In the genomic region with DNA sequence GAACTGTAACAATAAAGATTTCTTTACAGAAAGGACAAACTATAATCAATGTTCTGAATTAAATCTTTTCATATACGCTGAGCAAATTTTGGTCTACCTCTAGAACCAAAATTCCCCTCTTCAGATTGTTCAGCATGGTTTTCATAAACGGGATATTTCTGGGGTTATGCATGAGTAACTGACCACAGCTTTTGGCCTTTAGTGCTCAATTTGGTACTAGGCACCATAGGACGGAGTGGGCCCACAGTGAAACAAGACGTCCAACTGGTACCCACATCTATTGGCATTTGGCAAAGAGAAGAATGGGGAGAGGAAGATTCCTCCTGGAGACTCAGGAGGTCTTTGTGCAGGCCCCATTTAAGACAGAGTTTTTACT, we compare ENCODE assay signal across 24 cellular contexts.
DNase-seq lines count a peak whose midpoint lies in the region; ATAC-seq and TF ChIP-seq lines count a peak whose summit lies in the region.
"Had no signal": no experiment of that assay in that cellular context is flagged by ENCODE, and none has a peak within 500 bp of the region (broad histone marks: within the 10 kb centered on the region; RNA-seq: fewer than 3 reads in every experiment).

No MANE protein-coding gene starts in this region.

- peak overlapping the region in 6 of 8 donors; percentile 9 to 55 (median 35) for H3K27ac Mint-ChIP-seq in CD8-positive, alpha-beta memory T cell
- H3K27ac Mint-ChIP-seq: GM23338; stimulated activated naive B cell treated with anti-CD40 and anti-IgM and Interleukin-4, amounts not matched to agents 10 μg/mL and 1 μg/mL and 100 μg/mL, for 72 hours; T-cell had no signal

- H2BK120ac ChIP-seq in IMR-90 (ENCODE audit: low read depth, low read length), result no peak overlapping the region

- CTCF ChIA-PET in CD8-positive, alpha-beta memory T cell (lab: Charles Lee), result no interaction called here
- CTCF ChIA-PET in IMR-90 (lab: Yijun Ruan, JAX), result interaction anchor here (0.6 kb wide), 1 partner anchor 8 kb away, joined by 3 read pairs; no protein-coding TSS in a partner anchor

- no peaks in the 10 kb centered on the region; a peak in 1 of 4 replicates for H3K79me1 ChIP-seq in IMR-90 (ENCODE audit: low read depth in 1 of 2, low read length in 2 of 2)

- no peak overlapping the region for H4K8ac ChIP-seq in IMR-90 (ENCODE audit: low read depth in 2 of 2, low read length in 2 of 2)

- no peak overlapping the region for H3K4me2 ChIP-seq in IMR-90 (ENCODE audit: low read depth, low read length)
- H3K4me2 ChIP-seq in smooth muscle cell, result peak overlapping the region; percentile 65
- H3K4me2 ChIP-seq: GM23338 had no signal

- peaks cover 4% of the 10 kb centered on the region for H3K36me3 ChIP-seq in CD8-positive, alpha-beta memory T cell (ENCODE audit: insufficient read depth, low read length)
- H3K36me3 ChIP-seq in IMR-90 (ENCODE audit: control insufficient read depth, insufficient read depth, low read length) (peaks cover 4% of the 10 kb centered on the region), smooth muscle cell (ENCODE audit: low read depth) (no peaks in the 10 kb centered on the region)
- H3K36me3 ChIP-seq: breast epithelium, thyroid gland had no signal

- BruUV-seq in IMR-90 (replicated peaks; lab: Mats Ljungman, UMichigan), result no TSS peak

- in situ Hi-C loops in IMR-90 (cut with MboI; ENCODE audit: low sequenced_read_pairs), result no loop called here

- no peak overlapping the region; the same call in 1 of the 2 replicates for H4K5ac ChIP-seq in IMR-90 (ENCODE audit: low read depth, low read length)

- H4K91ac ChIP-seq in IMR-90 (ENCODE audit: insufficient read depth, low read depth, low read length), result no peak overlapping the region

- TF ChIP-seq POLR2A in IMR-90 (IDR thresholded peaks at IDR 0.05; ENCODE audit: low read depth, low read length), result no peak

- H3F3A ChIP-seq in smooth muscle cell (ENCODE audit: low read depth), result peaks cover 14% of the 10 kb centered on the region

- H3K27me3 ChIP-seq in CD8-positive, alpha-beta memory T cell (ENCODE audit: insufficient read depth, low read length, poor library complexity, severe bottlenecking), result no peaks in the 10 kb centered on the region
- H3K27me3 ChIP-seq in IMR-90 (ENCODE audit: control insufficient read depth, insufficient read depth, low read length), result no peaks in the 10 kb centered on the region
- H3K27me3 ChIP-seq in smooth muscle cell (ENCODE audit: low read depth), result no peaks in the 10 kb centered on the region
- H3K27me3 ChIP-seq: breast epithelium, foreskin keratinocyte, thyroid gland had no signal

- H3K4me3 Mint-ChIP-seq in CD8-positive, alpha-beta memory T cell, result no peak overlapping the region
- H3K4me3 Mint-ChIP-seq: GM23338; naive thymus-derived CD4-positive, alpha-beta T cell; stimulated activated naive B cell treated with anti-CD40 and anti-IgM and Interleukin-4, amounts not matched to agents 10 μg/mL and 1 μg/mL and 100 μg/mL, for 72 hours; T-cell had no signal

- no peak for TF ChIP-seq RAD21 in IMR-90 (IDR thresholded peaks at IDR 0.05; ENCODE audit: low read length)

- no peaks in the 10 kb centered on the region for H3K9me1 ChIP-seq in IMR-90 (ENCODE audit: insufficient read depth, low read length)

- H4K20me1 ChIP-seq in IMR-90 (ENCODE audit: insufficient read depth, low read length), result no peaks in the 10 kb centered on the region
- H4K20me1 ChIP-seq in smooth muscle cell (ENCODE audit: low read depth), result no peaks in the 10 kb centered on the region

- no peaks in the 10 kb centered on the region for H3K9me3 ChIP-seq in CD8-positive, alpha-beta memory T cell (ENCODE audit: low read length)
- H3K9me3 ChIP-seq in IMR-90 (ENCODE audit: control insufficient read depth, insufficient read depth, low read length) (no peaks in the 10 kb centered on the region), smooth muscle cell (replicated peaks; ENCODE audit: low read depth) (no peaks in the 10 kb centered on the region)
- H3K9me3 ChIP-seq: breast epithelium, thyroid gland had no signal

- H2BK5ac ChIP-seq in IMR-90 (ENCODE audit: low read depth, low read length, poor library complexity, severe bottlenecking), result no peak overlapping the region

- no peaks in the 10 kb centered on the region for H3K27me3 Mint-ChIP-seq in CD8-positive, alpha-beta memory T cell
- H3K27me3 Mint-ChIP-seq: naive thymus-derived CD4-positive, alpha-beta T cell; T-cell had no signal

- H3K9ac ChIP-seq in IMR-90 (ENCODE audit: low read depth, low read length) (no peak overlapping the region), smooth muscle cell (ENCODE audit: low read depth) (peak overlapping the region; percentile 41)
- H3K9ac ChIP-seq: parathyroid adenoma had no signal

- peaks cover 25% of the 10 kb centered on the region for H3K4me1 ChIP-seq in CD8-positive, alpha-beta memory T cell (ENCODE audit: insufficient read depth, low read length)
- H3K4me1 ChIP-seq in IMR-90 (ENCODE audit: control insufficient read depth, insufficient read depth, low read length), result peaks cover 17% of the 10 kb centered on the region
- H3K4me1 ChIP-seq in smooth muscle cell (ENCODE audit: low read depth), result peaks cover 19% of the 10 kb centered on the region
- H3K4me1 ChIP-seq: breast epithelium, foreskin keratinocyte, parathyroid adenoma had no signal

- no peak overlapping the region for H3K4ac ChIP-seq in IMR-90 (ENCODE audit: low read depth, low read length)

- H3K56ac ChIP-seq in IMR-90 (ENCODE audit: extremely low read depth, insufficient read depth, low read length), result no peak overlapping the region

- no CpG with 5 or more reads among the region's 4 CpGs for WGBS in IMR-90 (ENCODE audit: extremely low coverage in 2 of 2, insufficient read length in 1 of 2), 2 experiments
- 59% methylated on average over 4 of the region's 4 CpGs for WGBS in smooth muscle cell (ENCODE audit: low lambda C conversion rate)

- no peak overlapping the region for H2AK9ac ChIP-seq in IMR-90 (replicated peaks; ENCODE audit: low read depth, low read length, poor library complexity)

- H3K18ac ChIP-seq in IMR-90 (ENCODE audit: low read depth, low read length), result no peak overlapping the region

- no peak for DNase-seq in CD8-positive, alpha-beta memory T cell
- no peak for DNase-seq in IMR-90
- peak; percentile 55 for DNase-seq in fibroblast of mammary gland (ENCODE audit: low read depth)
- DNase-seq in smooth muscle cell (lab: John Stamatoyannopoulos, UW; ENCODE audit: unreplicated experiment), result no peak
- no peak for DNase-seq in amygdala (lab: John Stamatoyannopoulos, UW)
- DNase-seq: activated CD4-positive, alpha-beta T cell treated with anti-CD3 and anti-CD28 coated beads for 4 hours; cortex of kidney; foreskin keratinocyte; hippocampal formation; islet precursor cell; MV-4-11; naive thymus-derived CD4-positive, alpha-beta T cell; NCI-H1694 treated with DMSO at 0.1 percent for 48 hours; SIG-M5; stimulated activated CD4-positive, alpha-beta T cell treated with anti-CD3 and anti-CD28 coated beads, Interleukin-1b, Interleukin-23, amount 100 ng/mL, for 48 hours; stimulated activated naive B cell treated with anti-CD40 and anti-IgM and Interleukin-4, amounts not matched to agents 10 μg/mL and 1 μg/mL and 100 μg/mL, for 72 hours; T-cell; thyroid gland had no signal

- H3K79me2 ChIP-seq in smooth muscle cell (ENCODE audit: low read depth), result peaks cover 6% of the 10 kb centered on the region
- H3K79me2 ChIP-seq: parathyroid adenoma had no signal

- intact Hi-C loops in IMR-90 (cut with micrococcal nuclease), result loop anchor here (5.0 kb wide), 1 partner anchor 189 kb away; no protein-coding TSS in a partner anchor

- H3K9me3 Mint-ChIP-seq in CD8-positive, alpha-beta memory T cell, result no peaks in the 10 kb centered on the region
- H3K9me3 Mint-ChIP-seq: GM23338; stimulated activated naive B cell treated with anti-CD40 and anti-IgM and Interleukin-4, amounts not matched to agents 10 μg/mL and 1 μg/mL and 100 μg/mL, for 72 hours; T-cell had no signal

- ATAC-seq in IMR-90 (ENCODE audit: low read depth) (no peak), HG03097 (IDR thresholded peaks at IDR 0.05; ENCODE audit: low FRiP score, unreplicated experiment) (no peak), GM21619 (IDR thresholded peaks at IDR 0.05; ENCODE audit: unreplicated experiment) (no peak)
- ATAC-seq: foreskin keratinocyte; GM23338; K562; naive thymus-derived CD4-positive, alpha-beta T cell; stimulated activated naive B cell treated with anti-CD40 and anti-IgM and Interleukin-4, amounts not matched to agents 10 μg/mL and 1 μg/mL and 100 μg/mL, for 72 hours; T-cell had no signal

- no peak overlapping the region for H3K14ac ChIP-seq in IMR-90 (replicated peaks; ENCODE audit: low read depth, low read length)

- H2BK15ac ChIP-seq in IMR-90 (ENCODE audit: low read depth, low read length), result peak overlapping the region; percentile 26; the same call in 1 of the 3 replicates

- H2BK20ac ChIP-seq in IMR-90 (ENCODE audit: low read depth, low read length), result no peak overlapping the region

- no peak overlapping the region for H2AFZ ChIP-seq in IMR-90 (replicated peaks; ENCODE audit: low read length, poor library complexity)
- H2AFZ ChIP-seq in smooth muscle cell (ENCODE audit: low read depth), result no peak overlapping the region
- H2AFZ ChIP-seq: GM23338, parathyroid adenoma had no signal

- no peak overlapping the region for H3K23ac ChIP-seq in IMR-90 (ENCODE audit: low read depth, low read length)

- dilution Hi-C loops in IMR-90 (cut with HindIII; ENCODE audit: low sequenced_read_pairs, unreplicated experiment), result no loop called here

- H3K4me1 Mint-ChIP-seq in CD8-positive, alpha-beta memory T cell, result peaks cover 36 to 59% (median 48%) of the 10 kb centered on the region in 3 donors
- H3K4me1 Mint-ChIP-seq: stimulated activated naive B cell treated with anti-CD40 and anti-IgM and Interleukin-4, amounts not matched to agents 10 μg/mL and 1 μg/mL and 100 μg/mL, for 72 hours had no signal

- H3K27ac ChIP-seq in CD8-positive, alpha-beta memory T cell (ENCODE audit: low read depth, low read length), result no peak overlapping the region
- H3K27ac ChIP-seq in IMR-90 (ENCODE audit: insufficient read depth, low read length), result no peak overlapping the region
- H3K27ac ChIP-seq in smooth muscle cell (ENCODE audit: low read depth), result peak overlapping the region; percentile 92
- H3K27ac ChIP-seq: foreskin keratinocyte, parathyroid adenoma had no signal

- POLR2A ChIA-PET in CD8-positive, alpha-beta memory T cell (lab: Charles Lee), result no interaction called here
- POLR2A ChIA-PET in IMR-90 (lab: Charles Lee; ENCODE audit: unreplicated experiment), result no interaction called here

- H3K36me3 Mint-ChIP-seq in CD8-positive, alpha-beta memory T cell, result peaks cover 27 to 64% (median 28%) of the 10 kb centered on the region in 3 donors
- H3K36me3 Mint-ChIP-seq: stimulated activated naive B cell treated with anti-CD40 and anti-IgM and Interleukin-4, amounts not matched to agents 10 μg/mL and 1 μg/mL and 100 μg/mL, for 72 hours had no signal

- 0 out of 2 replicates have a peak overlapping the region, but pooled peaks have one; percentile 44 for H2AK5ac ChIP-seq in IMR-90 (ENCODE audit: low read depth, low read length)

- no peak overlapping the region for H3K4me3 ChIP-seq in CD8-positive, alpha-beta memory T cell (ENCODE audit: low read length)
- no peak overlapping the region for H3K4me3 ChIP-seq in IMR-90 (ENCODE audit: insufficient read depth, low read depth, low read length)
- H3K4me3 ChIP-seq in fibroblast of mammary gland (ENCODE audit: control insufficient read depth, low read depth, low read length), result no peak overlapping the region
- no peak overlapping the region for H3K4me3 ChIP-seq in smooth muscle cell
- H3K4me3 ChIP-seq: breast epithelium, GM23338, K562, thyroid gland had no signal

- TF ChIP-seq CTCF in IMR-90 (conservative IDR thresholded peaks at IDR 0.05; ENCODE audit: low read depth, low read length) (no peak), fibroblast of mammary gland (conservative IDR thresholded peaks at IDR 0.05; ENCODE audit: control insufficient read depth, insufficient read depth, low read depth, low read length) (no peak), smooth muscle cell (IDR thresholded peaks at IDR 0.05; ENCODE audit: borderline replicate concordance, insufficient read depth, poor library complexity, severe bottlenecking) (no peak)
